Comparison of ENCODE assay signal across 15 cellular contexts in genomic region chr5:142034994-142035393, GRCh38. TPM values are rescaled to one million over a fixed set of nuclear protein-coding genes. Genes with fewer than 3 reads are reported as not detected.
A peak's percentile ranks its signal among the peaks of the same experiment; 100 is the strongest.
DNase-seq lines count a peak whose midpoint lies in the region.
"Had no signal": no experiment of that assay in that cellular context is flagged by ENCODE, and none has a peak within 500 bp of the region (broad histone marks: within the 10 kb centered on the region; RNA-seq: fewer than 3 reads in every experiment).

No MANE protein-coding gene starts in this region.

- H2BK15ac ChIP-seq in neuronal stem cell (ENCODE audit: low read length) = no peak overlapping the region

- no peak overlapping the region for H2BK12ac ChIP-seq in neuronal stem cell (ENCODE audit: low read length)

- peaks cover 10% of the 10 kb centered on the region for H3K4me1 ChIP-seq in CD8-positive, alpha-beta memory T cell (ENCODE audit: insufficient read depth, low read length)
- peaks cover 0 to 2% of the 10 kb centered on the region in 2 donors for H3K4me1 ChIP-seq in neuronal stem cell (ENCODE audit: control insufficient read depth in 2 of 2, insufficient read depth in 1 of 2, low read depth in 1 of 2, low read length in 2 of 2)
- H3K4me1 ChIP-seq: A549, BLaER1 had no signal

- peak overlapping the region in 7 of 8 donors; percentile 2 to 52 (median 25) for H3K27ac Mint-ChIP-seq in CD8-positive, alpha-beta memory T cell
- H3K27ac Mint-ChIP-seq in activated naive CD8-positive, alpha-beta T cell = peak overlapping the region; percentile 47

- H3K4me3 Mint-ChIP-seq in CD8-positive, alpha-beta memory T cell = peak overlapping the region in 3 of 7 donors; percentile 1 to 4 (median 2)
- H3K4me3 Mint-ChIP-seq in activated naive CD8-positive, alpha-beta T cell = peak overlapping the region; percentile 3

- no peak overlapping the region for H2BK120ac ChIP-seq in neuronal stem cell (ENCODE audit: low read depth, low read length)

- no peak overlapping the region for H2AK5ac ChIP-seq in neuronal stem cell (ENCODE audit: low read depth, low read length)

- no peak overlapping the region for H3K4ac ChIP-seq in neuronal stem cell (ENCODE audit: low read length)

- H3K27me3 Mint-ChIP-seq in CD8-positive, alpha-beta memory T cell = peaks cover 0 to 3% of the 10 kb centered on the region in 2 donors
- H3K27me3 Mint-ChIP-seq in activated naive CD8-positive, alpha-beta T cell = no peaks in the 10 kb centered on the region

- H3K14ac ChIP-seq in neuronal stem cell (ENCODE audit: low read length) = no peak overlapping the region

- H2AFZ ChIP-seq in neuronal stem cell (ENCODE audit: low read length) = peak overlapping the region; percentile 34

- no peak overlapping the region for H3K18ac ChIP-seq in neuronal stem cell (ENCODE audit: low read length)

- no peaks in the 10 kb centered on the region for H3K9me3 Mint-ChIP-seq in CD8-positive, alpha-beta memory T cell
- H3K9me3 Mint-ChIP-seq in activated naive CD8-positive, alpha-beta T cell (ENCODE audit: low read depth) = no peaks in the 10 kb centered on the region

- CTCF ChIA-PET in CD8-positive, alpha-beta memory T cell (lab: Charles Lee) = interaction anchor here (0.8 to 1.1 kb wide), 4 partner anchors 19 to 98 kb away, joined by 3 to 5 read pairs (median 3); no protein-coding TSS in a partner anchor

- H3K36me3 Mint-ChIP-seq in CD8-positive, alpha-beta memory T cell = no peaks in the 10 kb centered on the region
- peaks cover 2% of the 10 kb centered on the region for H3K36me3 Mint-ChIP-seq in activated naive CD8-positive, alpha-beta T cell

- H3K79me1 ChIP-seq in neuronal stem cell (ENCODE audit: low read depth, low read length) = no peaks in the 10 kb centered on the region

- H3K9ac ChIP-seq in neuronal stem cell (ENCODE audit: low read depth, low read length, poor library complexity) = no peak overlapping the region
- H3K9ac ChIP-seq: BLaER1 had no signal

- H3K27ac ChIP-seq in CD8-positive, alpha-beta memory T cell (ENCODE audit: low read depth, low read length) = no peak overlapping the region
- H3K27ac ChIP-seq in neuronal stem cell (replicated peaks; ENCODE audit: low read length) = no peak overlapping the region
- H3K27ac ChIP-seq: A549, BLaER1 had no signal

- no peaks in the 10 kb centered on the region for H3K27me3 ChIP-seq in CD8-positive, alpha-beta memory T cell (ENCODE audit: insufficient read depth, low read length, poor library complexity, severe bottlenecking)
- H3K27me3 ChIP-seq in neuronal stem cell (ENCODE audit: control insufficient read depth in 3 of 3, insufficient read depth in 3 of 3, low read depth in 1 of 3, low read length in 3 of 3) = no peaks in the 10 kb centered on the region
- H3K27me3 ChIP-seq: BLaER1 had no signal

- H3K4me2 ChIP-seq in neuronal stem cell (ENCODE audit: insufficient read depth, low read length, poor library complexity, severe bottlenecking) = no peak overlapping the region
- H3K4me2 ChIP-seq: A549, BLaER1 had no signal

- H3K23ac ChIP-seq in neuronal stem cell (ENCODE audit: low read depth, low read length, poor library complexity) = no peak overlapping the region

- H3K4me3 ChIP-seq in CD8-positive, alpha-beta memory T cell (ENCODE audit: low read length) = no peak overlapping the region
- H3K4me3 ChIP-seq in neuronal stem cell (ENCODE audit: low read length in 2 of 2) = no peak overlapping the region
- H3K4me3 ChIP-seq: A549, BLaER1 had no signal

- peaks cover 16 to 21% (median 18%) of the 10 kb centered on the region in 3 donors for H3K4me1 Mint-ChIP-seq in CD8-positive, alpha-beta memory T cell
- peaks cover 22% of the 10 kb centered on the region for H3K4me1 Mint-ChIP-seq in activated naive CD8-positive, alpha-beta T cell (ENCODE audit: low read depth)

- H3K36me3 ChIP-seq in CD8-positive, alpha-beta memory T cell (ENCODE audit: insufficient read depth, low read length) = no peaks in the 10 kb centered on the region
- no peaks in the 10 kb centered on the region for H3K36me3 ChIP-seq in neuronal stem cell (replicated peaks in 1 of 2; ENCODE audit: control insufficient read depth in 2 of 2, insufficient read depth in 2 of 2, low read length in 2 of 2)
- H3K36me3 ChIP-seq: BLaER1 had no signal

- H4K8ac ChIP-seq in neuronal stem cell (ENCODE audit: low read depth, low read length) = no peak overlapping the region

- H4K91ac ChIP-seq in neuronal stem cell (ENCODE audit: low read depth, low read length, poor library complexity) = no peak overlapping the region

- POLR2A ChIA-PET in CD8-positive, alpha-beta memory T cell (lab: Charles Lee) = no interaction called here

- no peaks in the 10 kb centered on the region for H3K9me3 ChIP-seq in CD8-positive, alpha-beta memory T cell (ENCODE audit: low read length)
- no peaks in the 10 kb centered on the region for H3K9me3 ChIP-seq in neuronal stem cell (replicated peaks in 1 of 2; ENCODE audit: control insufficient read depth in 2 of 2, insufficient read depth in 1 of 2, low read depth in 1 of 2, low read length in 2 of 2)
- H3K9me3 ChIP-seq: A549, BLaER1 had no signal

- H2BK5ac ChIP-seq in neuronal stem cell (ENCODE audit: low read length) = no peak overlapping the region

- DNase-seq in activated CD8-positive, alpha-beta memory T cell treated with anti-CD3 and anti-CD28 coated beads, Interleukin-2, amount 50 U/mL, for 48 hours = peak; percentile 3
- no peak for DNase-seq in activated CD8-positive, alpha-beta memory T cell treated with anti-CD3 and anti-CD28 coated beads for 24 hours
- DNase-seq in CD8-positive, alpha-beta memory T cell = no peak
- DNase-seq in neuronal stem cell (ENCODE audit: low spot score) (no peak), SHP77 (lab: John Stamatoyannopoulos, UW) (no peak), ureter (ENCODE audit: low spot score) (no peak)
- DNase-seq: DND-41, NCI-H1105, NCI-H2081 treated with DMSO at 0.1 percent for 48 hours, NCI-H82, OCI-M1, Right ventricle myocardium superior had no signal

RNA-seq across cellular contexts. Expression of gene GNPDA1, which starts 22.2 kb away (rescaled TPM):
- 10 to 100 TPM; 62.4 to 70.0 TPM for total RNA-seq in CD8-positive, alpha-beta memory T cell
- polyA plus RNA-seq in CD8-positive, alpha-beta memory T cell = 32.5 TPM
- polyA plus RNA-seq in neuronal stem cell (2013, experiment 1 of 2) = 83.7 TPM
- polyA plus RNA-seq in neuronal stem cell (2013, experiment 2 of 2) = 84.0 TPM
- 60.0 TPM for total RNA-seq in ureter
